19 cellular contexts compared by ENCODE assay signal in genomic region chr10:24824536-24824935, GRCh38.
"Had no signal": no experiment of that assay in that cellular context is flagged by ENCODE, and none has a peak within 500 bp of the region (broad histone marks: within the 10 kb centered on the region; RNA-seq: fewer than 3 reads in every experiment).

No MANE protein-coding gene starts in this region.

- H3K9me3 Mint-ChIP-seq: activated B cell treated with CpG ODN at 0.5 μM for 24 hours; activated CD4-positive, alpha-beta T cell treated with anti-CD3 and anti-CD28 coated beads, Interleukin-2, amount 10 ng/mL, durations not matched to agents 24 days and 14 days; activated naive CD4-positive, alpha-beta T cell treated with anti-CD3 and anti-CD28 coated beads, Interleukin-2, amount 50 U/mL, for 24 hours had no signal

- ATAC-seq: activated CD8-positive, alpha-beta T cell treated with anti-CD3 and anti-CD28 coated beads, Interleukin-2, amount 10 ng/mL, durations not matched to agents 7 days and 5 days; esophagus mucosa; naive thymus-derived CD8-positive, alpha-beta T cell; pancreas; right lobe of liver; stimulated activated naive B cell treated with anti-CD40 and anti-IgM and Interleukin-4, amounts not matched to agents 10 μg/mL and 1 μg/mL and 100 μg/mL, for 72 hours had no signal

- H3K27ac ChIP-seq: colonic mucosa, pancreas, right lobe of liver, spleen, thyroid gland had no signal

- H3K36me3 ChIP-seq: colonic mucosa, pancreas, right lobe of liver, spleen, thyroid gland had no signal

- H3K27ac Mint-ChIP-seq: activated B cell treated with CpG ODN at 0.5 μM for 24 hours; activated CD4-positive, alpha-beta T cell treated with anti-CD3 and anti-CD28 coated beads, Interleukin-2, amount 10 ng/mL, durations not matched to agents 24 days and 14 days; activated CD8-positive, alpha-beta T cell treated with anti-CD3 and anti-CD28 coated beads, Interleukin-2, amount 10 ng/mL, durations not matched to agents 7 days and 5 days; stimulated activated naive B cell treated with anti-CD40 and anti-IgM and Interleukin-4, amounts not matched to agents 10 μg/mL and 1 μg/mL and 100 μg/mL, for 72 hours had no signal

- H3K4me1 ChIP-seq: colonic mucosa, pancreas, right lobe of liver, spleen, thyroid gland had no signal

- H3K36me3 Mint-ChIP-seq: naive thymus-derived CD8-positive, alpha-beta T cell; stimulated activated naive B cell treated with anti-CD40 and anti-IgM and Interleukin-4, amounts not matched to agents 10 μg/mL and 1 μg/mL and 100 μg/mL, for 72 hours had no signal

- DNase-seq: activated B cell treated with CpG ODN at 0.5 μM for 24 hours; activated CD4-positive, alpha-beta T cell treated with anti-CD3 and anti-CD28 coated beads, Interleukin-2, amount 10 ng/mL, durations not matched to agents 24 days and 14 days; activated CD8-positive, alpha-beta T cell treated with anti-CD3 and anti-CD28 coated beads, Interleukin-2, amount 10 ng/mL, durations not matched to agents 7 days and 5 days; activated effector memory CD4-positive, alpha-beta T cell treated with Interleukin-2 at 50 U/mL for 16 hours; activated T-cell treated with anti-CD3 and anti-CD28 coated beads, Interleukin-2, amount 50 U/mL, for 24 hours; amygdala; central memory CD4-positive, alpha-beta T cell; colonic mucosa; left cardiac atrium; naive thymus-derived CD8-positive, alpha-beta T cell; pancreas; right lobe of liver; spleen; stimulated activated CD4-positive, alpha-beta T cell treated with anti-CD3 and anti-CD28 coated beads, Interleukin-4, amount 100 ng/mL, for 4 hours; stimulated activated naive B cell treated with anti-CD40 and anti-IgM and Interleukin-4, amounts not matched to agents 10 μg/mL and 1 μg/mL and 100 μg/mL, for 72 hours; T-helper 9 cell; thyroid gland had no signal

- H3K9me3 ChIP-seq: colonic mucosa, pancreas, right lobe of liver, spleen, thyroid gland had no signal

- H3K4me3 ChIP-seq: colonic mucosa, pancreas, right lobe of liver, spleen, thyroid gland had no signal

- H3K4me3 Mint-ChIP-seq: activated B cell treated with CpG ODN at 0.5 μM for 24 hours; activated CD4-positive, alpha-beta T cell treated with anti-CD3 and anti-CD28 coated beads, Interleukin-2, amount 10 ng/mL, durations not matched to agents 24 days and 14 days; activated CD8-positive, alpha-beta T cell treated with anti-CD3 and anti-CD28 coated beads, Interleukin-2, amount 10 ng/mL, durations not matched to agents 7 days and 5 days; activated T-cell treated with anti-CD3 and anti-CD28 coated beads, Interleukin-2, amount 50 U/mL, for 24 hours; stimulated activated naive B cell treated with anti-CD40 and anti-IgM and Interleukin-4, amounts not matched to agents 10 μg/mL and 1 μg/mL and 100 μg/mL, for 72 hours had no signal

- H3K27me3 Mint-ChIP-seq: activated B cell treated with CpG ODN at 0.5 μM for 24 hours; activated CD4-positive, alpha-beta T cell treated with anti-CD3 and anti-CD28 coated beads, Interleukin-2, amount 10 ng/mL, durations not matched to agents 24 days and 14 days; activated naive CD4-positive, alpha-beta T cell treated with anti-CD3 and anti-CD28 coated beads, Interleukin-2, amount 50 U/mL, for 24 hours; activated T-cell treated with anti-CD3 and anti-CD28 coated beads, Interleukin-2, amount 50 U/mL, for 24 hours; naive thymus-derived CD8-positive, alpha-beta T cell; stimulated activated naive B cell treated with anti-CD40 and anti-IgM and Interleukin-4, amounts not matched to agents 10 μg/mL and 1 μg/mL and 100 μg/mL, for 72 hours had no signal

- H3K27me3 ChIP-seq: colonic mucosa, pancreas, right lobe of liver, spleen, thyroid gland had no signal

- FAIRE-seq: pancreas had no signal
